In the genomic region with DNA sequence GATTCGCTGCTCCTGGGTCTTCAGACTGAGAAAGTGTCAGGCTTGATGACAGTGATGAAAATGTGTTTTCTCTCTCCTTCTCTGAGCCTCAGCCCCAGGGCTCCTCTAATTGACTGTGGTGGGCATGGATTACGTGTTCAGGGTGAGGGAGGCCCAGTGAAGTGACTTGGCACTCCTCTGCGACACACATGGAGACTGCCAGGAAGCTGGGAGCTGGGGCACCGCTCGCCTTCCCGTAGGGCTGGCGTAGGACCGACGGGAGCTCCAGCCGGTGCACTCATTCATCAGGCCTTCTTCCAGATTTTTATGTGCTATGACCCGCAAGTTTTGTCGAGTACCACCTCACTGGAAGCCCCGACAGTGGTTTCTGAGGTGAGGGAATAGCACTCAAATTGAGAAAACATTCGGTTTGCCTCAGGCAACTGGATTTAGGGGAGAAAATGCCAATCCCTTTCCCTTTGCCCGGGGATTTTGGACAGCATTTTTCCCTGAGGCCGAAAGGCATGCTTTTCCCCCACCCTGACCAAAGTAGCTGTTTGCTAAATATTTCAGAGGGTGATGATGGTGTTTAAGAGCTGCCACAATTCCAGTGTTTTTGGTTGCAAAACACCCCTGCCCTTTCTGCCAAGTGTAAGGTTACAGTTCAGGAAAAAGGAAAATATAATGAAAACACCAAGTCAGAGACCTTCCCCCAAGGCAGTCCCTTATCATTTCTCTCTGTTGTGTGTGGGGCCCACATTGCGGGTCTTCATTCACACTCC, we compare ENCODE assay signal across 2 cellular contexts.
TF ChIP-seq lines count a peak whose summit lies in the region.

No MANE protein-coding gene starts in this region.

TF ChIP-seq in GM23338, 12 proteins besides CTCF, POLR2A, EP300 and RAD21:
- no peak for TF ChIP-seq ZNF114 (CRISPR knock-in tag; IDR thresholded peaks at IDR 0.05)
- no peak for TF ChIP-seq ZNF331 (CRISPR knock-in tag; IDR thresholded peaks at IDR 0.05; ENCODE audit: low read depth)
- TF ChIP-seq CREB1 (CRISPR knock-in tag; IDR thresholded peaks at IDR 0.05; ENCODE audit: low read depth) = no peak
- TF ChIP-seq, protein P1, sequence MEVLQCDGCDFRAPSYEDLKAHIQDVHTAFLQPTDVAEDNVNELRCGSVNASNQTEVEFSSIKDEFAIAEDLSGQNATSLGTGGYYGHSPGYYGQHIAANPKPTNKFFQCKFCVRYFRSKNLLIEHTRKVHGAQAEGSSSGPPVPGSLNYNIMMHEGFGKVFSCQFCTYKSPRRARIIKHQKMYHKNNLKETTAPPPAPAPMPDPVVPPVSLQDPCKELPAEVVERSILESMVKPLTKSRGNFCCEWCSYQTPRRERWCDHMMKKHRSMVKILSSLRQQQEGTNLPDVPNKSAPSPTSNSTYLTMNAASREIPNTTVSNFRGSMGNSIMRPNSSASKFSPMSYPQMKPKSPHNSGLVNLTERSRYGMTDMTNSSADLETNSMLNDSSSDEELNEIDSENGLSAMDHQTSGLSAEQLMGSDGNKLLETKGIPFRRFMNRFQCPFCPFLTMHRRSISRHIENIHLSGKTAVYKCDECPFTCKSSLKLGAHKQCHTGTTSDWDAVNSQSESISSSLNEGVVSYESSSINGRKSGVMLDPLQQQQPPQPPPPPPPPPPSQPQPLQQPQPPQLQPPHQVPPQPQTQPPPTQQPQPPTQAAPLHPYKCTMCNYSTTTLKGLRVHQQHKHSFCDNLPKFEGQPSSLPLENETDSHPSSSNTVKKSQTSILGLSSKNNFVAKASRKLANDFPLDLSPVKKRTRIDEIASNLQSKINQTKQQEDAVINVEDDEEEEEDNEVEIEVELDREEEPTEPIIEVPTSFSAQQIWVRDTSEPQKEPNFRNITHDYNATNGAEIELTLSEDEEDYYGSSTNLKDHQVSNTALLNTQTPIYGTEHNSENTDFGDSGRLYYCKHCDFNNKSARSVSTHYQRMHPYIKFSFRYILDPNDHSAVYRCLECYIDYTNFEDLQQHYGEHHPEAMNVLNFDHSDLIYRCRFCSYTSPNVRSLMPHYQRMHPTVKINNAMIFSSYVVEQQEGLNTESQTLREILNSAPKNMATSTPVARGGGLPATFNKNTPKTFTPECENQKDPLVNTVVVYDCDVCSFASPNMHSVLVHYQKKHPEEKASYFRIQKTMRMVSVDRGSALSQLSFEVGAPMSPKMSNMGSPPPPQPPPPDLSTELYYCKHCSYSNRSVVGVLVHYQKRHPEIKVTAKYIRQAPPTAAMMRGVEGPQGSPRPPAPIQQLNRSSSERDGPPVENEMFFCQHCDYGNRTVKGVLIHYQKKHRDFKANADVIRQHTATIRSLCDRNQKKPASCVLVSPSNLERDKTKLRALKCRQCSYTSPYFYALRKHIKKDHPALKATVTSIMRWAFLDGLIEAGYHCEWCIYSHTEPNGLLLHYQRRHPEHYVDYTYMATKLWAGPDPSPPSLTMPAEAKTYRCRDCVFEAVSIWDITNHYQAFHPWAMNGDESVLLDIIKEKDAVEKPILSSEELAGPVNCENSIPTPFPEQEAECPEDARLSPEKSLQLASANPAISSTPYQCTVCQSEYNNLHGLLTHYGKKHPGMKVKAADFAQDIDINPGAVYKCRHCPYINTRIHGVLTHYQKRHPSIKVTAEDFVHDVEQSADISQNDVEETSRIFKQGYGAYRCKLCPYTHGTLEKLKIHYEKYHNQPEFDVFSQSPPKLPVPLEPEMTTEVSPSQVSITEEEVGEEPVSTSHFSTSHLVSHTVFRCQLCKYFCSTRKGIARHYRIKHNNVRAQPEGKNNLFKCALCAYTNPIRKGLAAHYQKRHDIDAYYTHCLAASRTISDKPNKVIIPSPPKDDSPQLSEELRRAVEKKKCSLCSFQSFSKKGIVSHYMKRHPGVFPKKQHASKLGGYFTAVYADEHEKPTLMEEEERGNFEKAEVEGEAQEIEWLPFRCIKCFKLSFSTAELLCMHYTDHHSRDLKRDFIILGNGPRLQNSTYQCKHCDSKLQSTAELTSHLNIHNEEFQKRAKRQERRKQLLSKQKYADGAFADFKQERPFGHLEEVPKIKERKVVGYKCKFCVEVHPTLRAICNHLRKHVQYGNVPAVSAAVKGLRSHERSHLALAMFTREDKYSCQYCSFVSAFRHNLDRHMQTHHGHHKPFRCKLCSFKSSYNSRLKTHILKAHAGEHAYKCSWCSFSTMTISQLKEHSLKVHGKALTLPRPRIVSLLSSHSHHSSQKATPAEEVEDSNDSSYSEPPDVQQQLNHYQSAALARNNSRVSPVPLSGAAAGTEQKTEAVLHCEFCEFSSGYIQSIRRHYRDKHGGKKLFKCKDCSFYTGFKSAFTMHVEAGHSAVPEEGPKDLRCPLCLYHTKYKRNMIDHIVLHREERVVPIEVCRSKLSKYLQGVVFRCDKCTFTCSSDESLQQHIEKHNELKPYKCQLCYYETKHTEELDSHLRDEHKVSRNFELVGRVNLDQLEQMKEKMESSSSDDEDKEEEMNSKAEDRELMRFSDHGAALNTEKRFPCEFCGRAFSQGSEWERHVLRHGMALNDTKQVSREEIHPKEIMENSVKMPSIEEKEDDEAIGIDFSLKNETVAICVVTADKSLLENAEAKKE (CRISPR knock-in tag; IDR thresholded peaks at IDR 0.05) = no peak
- TF ChIP-seq, protein P2, sequence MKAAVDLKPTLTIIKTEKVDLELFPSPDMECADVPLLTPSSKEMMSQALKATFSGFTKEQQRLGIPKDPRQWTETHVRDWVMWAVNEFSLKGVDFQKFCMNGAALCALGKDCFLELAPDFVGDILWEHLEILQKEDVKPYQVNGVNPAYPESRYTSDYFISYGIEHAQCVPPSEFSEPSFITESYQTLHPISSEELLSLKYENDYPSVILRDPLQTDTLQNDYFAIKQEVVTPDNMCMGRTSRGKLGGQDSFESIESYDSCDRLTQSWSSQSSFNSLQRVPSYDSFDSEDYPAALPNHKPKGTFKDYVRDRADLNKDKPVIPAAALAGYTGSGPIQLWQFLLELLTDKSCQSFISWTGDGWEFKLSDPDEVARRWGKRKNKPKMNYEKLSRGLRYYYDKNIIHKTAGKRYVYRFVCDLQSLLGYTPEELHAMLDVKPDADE (IDR thresholded peaks at IDR 0.05) = no peak
- no peak for TF ChIP-seq EZH2phosphoT487 (IDR thresholded peaks at IDR 0.05; ENCODE audit: unreplicated experiment)
- TF ChIP-seq EZH2 (IDR thresholded peaks at IDR 0.05; ENCODE audit: low read depth, unreplicated experiment) = no peak
- TF ChIP-seq POLR2AphosphoS5 (IDR thresholded peaks at IDR 0.05; ENCODE audit: low read depth) = no peak
TF ChIP-seq in GM23338: peak in this region for 0.

TF ChIP-seq in WTC11, 78 proteins besides CTCF, POLR2A, EP300 and RAD21:
- no peak for TF ChIP-seq ZNF219 (CRISPR knock-in tag; IDR thresholded peaks at IDR 0.05; ENCODE audit: borderline replicate concordance)
- TF ChIP-seq, protein P3, sequence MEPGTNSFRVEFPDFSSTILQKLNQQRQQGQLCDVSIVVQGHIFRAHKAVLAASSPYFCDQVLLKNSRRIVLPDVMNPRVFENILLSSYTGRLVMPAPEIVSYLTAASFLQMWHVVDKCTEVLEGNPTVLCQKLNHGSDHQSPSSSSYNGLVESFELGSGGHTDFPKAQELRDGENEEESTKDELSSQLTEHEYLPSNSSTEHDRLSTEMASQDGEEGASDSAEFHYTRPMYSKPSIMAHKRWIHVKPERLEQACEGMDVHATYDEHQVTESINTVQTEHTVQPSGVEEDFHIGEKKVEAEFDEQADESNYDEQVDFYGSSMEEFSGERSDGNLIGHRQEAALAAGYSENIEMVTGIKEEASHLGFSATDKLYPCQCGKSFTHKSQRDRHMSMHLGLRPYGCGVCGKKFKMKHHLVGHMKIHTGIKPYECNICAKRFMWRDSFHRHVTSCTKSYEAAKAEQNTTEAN (CRISPR knock-in tag; IDR thresholded peaks at IDR 0.05) = no peak
- no peak for TF ChIP-seq GRHL2 (CRISPR knock-in tag; IDR thresholded peaks at IDR 0.05; ENCODE audit: insufficient replicate concordance, severe bottlenecking)
- TF ChIP-seq, protein P4, sequence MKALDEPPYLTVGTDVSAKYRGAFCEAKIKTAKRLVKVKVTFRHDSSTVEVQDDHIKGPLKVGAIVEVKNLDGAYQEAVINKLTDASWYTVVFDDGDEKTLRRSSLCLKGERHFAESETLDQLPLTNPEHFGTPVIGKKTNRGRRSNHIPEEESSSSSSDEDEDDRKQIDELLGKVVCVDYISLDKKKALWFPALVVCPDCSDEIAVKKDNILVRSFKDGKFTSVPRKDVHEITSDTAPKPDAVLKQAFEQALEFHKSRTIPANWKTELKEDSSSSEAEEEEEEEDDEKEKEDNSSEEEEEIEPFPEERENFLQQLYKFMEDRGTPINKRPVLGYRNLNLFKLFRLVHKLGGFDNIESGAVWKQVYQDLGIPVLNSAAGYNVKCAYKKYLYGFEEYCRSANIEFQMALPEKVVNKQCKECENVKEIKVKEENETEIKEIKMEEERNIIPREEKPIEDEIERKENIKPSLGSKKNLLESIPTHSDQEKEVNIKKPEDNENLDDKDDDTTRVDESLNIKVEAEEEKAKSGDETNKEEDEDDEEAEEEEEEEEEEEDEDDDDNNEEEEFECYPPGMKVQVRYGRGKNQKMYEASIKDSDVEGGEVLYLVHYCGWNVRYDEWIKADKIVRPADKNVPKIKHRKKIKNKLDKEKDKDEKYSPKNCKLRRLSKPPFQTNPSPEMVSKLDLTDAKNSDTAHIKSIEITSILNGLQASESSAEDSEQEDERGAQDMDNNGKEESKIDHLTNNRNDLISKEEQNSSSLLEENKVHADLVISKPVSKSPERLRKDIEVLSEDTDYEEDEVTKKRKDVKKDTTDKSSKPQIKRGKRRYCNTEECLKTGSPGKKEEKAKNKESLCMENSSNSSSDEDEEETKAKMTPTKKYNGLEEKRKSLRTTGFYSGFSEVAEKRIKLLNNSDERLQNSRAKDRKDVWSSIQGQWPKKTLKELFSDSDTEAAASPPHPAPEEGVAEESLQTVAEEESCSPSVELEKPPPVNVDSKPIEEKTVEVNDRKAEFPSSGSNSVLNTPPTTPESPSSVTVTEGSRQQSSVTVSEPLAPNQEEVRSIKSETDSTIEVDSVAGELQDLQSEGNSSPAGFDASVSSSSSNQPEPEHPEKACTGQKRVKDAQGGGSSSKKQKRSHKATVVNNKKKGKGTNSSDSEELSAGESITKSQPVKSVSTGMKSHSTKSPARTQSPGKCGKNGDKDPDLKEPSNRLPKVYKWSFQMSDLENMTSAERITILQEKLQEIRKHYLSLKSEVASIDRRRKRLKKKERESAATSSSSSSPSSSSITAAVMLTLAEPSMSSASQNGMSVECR (CRISPR knock-in tag; IDR thresholded peaks at IDR 0.05; ENCODE audit: borderline replicate concordance) = no peak
- TF ChIP-seq ZNF138 (CRISPR knock-in tag; conservative IDR thresholded peaks at IDR 0.05) = no peak
- TF ChIP-seq MXD4 (CRISPR knock-in tag; IDR thresholded peaks at IDR 0.05; ENCODE audit: borderline replicate concordance) = no peak
- TF ChIP-seq, protein P5, sequence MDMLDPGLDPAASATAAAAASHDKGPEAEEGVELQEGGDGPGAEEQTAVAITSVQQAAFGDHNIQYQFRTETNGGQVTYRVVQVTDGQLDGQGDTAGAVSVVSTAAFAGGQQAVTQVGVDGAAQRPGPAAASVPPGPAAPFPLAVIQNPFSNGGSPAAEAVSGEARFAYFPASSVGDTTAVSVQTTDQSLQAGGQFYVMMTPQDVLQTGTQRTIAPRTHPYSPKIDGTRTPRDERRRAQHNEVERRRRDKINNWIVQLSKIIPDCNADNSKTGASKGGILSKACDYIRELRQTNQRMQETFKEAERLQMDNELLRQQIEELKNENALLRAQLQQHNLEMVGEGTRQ (CRISPR knock-in tag; IDR thresholded peaks at IDR 0.05) = no peak
- TF ChIP-seq, protein P6, sequence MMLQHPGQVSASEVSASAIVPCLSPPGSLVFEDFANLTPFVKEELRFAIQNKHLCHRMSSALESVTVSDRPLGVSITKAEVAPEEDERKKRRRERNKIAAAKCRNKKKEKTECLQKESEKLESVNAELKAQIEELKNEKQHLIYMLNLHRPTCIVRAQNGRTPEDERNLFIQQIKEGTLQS (CRISPR knock-in tag; conservative IDR thresholded peaks at IDR 0.05) = no peak
- TF ChIP-seq NR1H2 (CRISPR knock-in tag; IDR thresholded peaks at IDR 0.05) = no peak
- TF ChIP-seq JUN (CRISPR knock-in tag; IDR thresholded peaks at IDR 0.05) = no peak
- TF ChIP-seq PRRX2 (CRISPR knock-in tag; IDR thresholded peaks at IDR 0.05) = no peak
- TF ChIP-seq, protein P7, sequence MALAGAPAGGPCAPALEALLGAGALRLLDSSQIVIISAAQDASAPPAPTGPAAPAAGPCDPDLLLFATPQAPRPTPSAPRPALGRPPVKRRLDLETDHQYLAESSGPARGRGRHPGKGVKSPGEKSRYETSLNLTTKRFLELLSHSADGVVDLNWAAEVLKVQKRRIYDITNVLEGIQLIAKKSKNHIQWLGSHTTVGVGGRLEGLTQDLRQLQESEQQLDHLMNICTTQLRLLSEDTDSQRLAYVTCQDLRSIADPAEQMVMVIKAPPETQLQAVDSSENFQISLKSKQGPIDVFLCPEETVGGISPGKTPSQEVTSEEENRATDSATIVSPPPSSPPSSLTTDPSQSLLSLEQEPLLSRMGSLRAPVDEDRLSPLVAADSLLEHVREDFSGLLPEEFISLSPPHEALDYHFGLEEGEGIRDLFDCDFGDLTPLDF (CRISPR knock-in tag; IDR thresholded peaks at IDR 0.05) = no peak
- no peak for TF ChIP-seq SP1 (CRISPR knock-in tag; conservative IDR thresholded peaks at IDR 0.05)
- TF ChIP-seq, protein P8, sequence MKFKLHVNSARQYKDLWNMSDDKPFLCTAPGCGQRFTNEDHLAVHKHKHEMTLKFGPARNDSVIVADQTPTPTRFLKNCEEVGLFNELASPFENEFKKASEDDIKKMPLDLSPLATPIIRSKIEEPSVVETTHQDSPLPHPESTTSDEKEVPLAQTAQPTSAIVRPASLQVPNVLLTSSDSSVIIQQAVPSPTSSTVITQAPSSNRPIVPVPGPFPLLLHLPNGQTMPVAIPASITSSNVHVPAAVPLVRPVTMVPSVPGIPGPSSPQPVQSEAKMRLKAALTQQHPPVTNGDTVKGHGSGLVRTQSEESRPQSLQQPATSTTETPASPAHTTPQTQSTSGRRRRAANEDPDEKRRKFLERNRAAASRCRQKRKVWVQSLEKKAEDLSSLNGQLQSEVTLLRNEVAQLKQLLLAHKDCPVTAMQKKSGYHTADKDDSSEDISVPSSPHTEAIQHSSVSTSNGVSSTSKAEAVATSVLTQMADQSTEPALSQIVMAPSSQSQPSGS (CRISPR knock-in tag; IDR thresholded peaks at IDR 0.05; ENCODE audit: borderline replicate concordance, low read depth) = no peak
- TF ChIP-seq TP53 (CRISPR knock-in tag; IDR thresholded peaks at IDR 0.05) = no peak
